ENCODE assay signal across 1 cellular context in genomic region chr12:3453947-3454675, GRCh38.
TF ChIP-seq lines count a peak whose summit lies in the region.

No MANE protein-coding gene starts in this region.

TF ChIP-seq in HepG2, 621 proteins besides CTCF, POLR2A, EP300 and RAD21 (continued from another document):
- TF ChIP-seq NPAS2 (CRISPR knock-in tag; IDR thresholded peaks at IDR 0.05; ENCODE audit: borderline replicate concordance), result no peak
- TF ChIP-seq FOXP1 (IDR thresholded peaks at IDR 0.05), result no peak
- no peak for TF ChIP-seq FOXP1 (CRISPR knock-in tag; IDR thresholded peaks at IDR 0.05)
- no peak for TF ChIP-seq ZFAT (CRISPR knock-in tag; conservative IDR thresholded peaks at IDR 0.05)
- no peak for TF ChIP-seq ZSCAN12 (CRISPR knock-in tag; IDR thresholded peaks at IDR 0.05)
- no peak for TF ChIP-seq TBP (CRISPR knock-in tag; IDR thresholded peaks at IDR 0.05)
- TF ChIP-seq PHF20 (CRISPR knock-in tag; IDR thresholded peaks at IDR 0.05), result no peak
- TF ChIP-seq THAP9 (CRISPR knock-in tag; IDR thresholded peaks at IDR 0.05; ENCODE audit: borderline replicate concordance), result no peak
- TF ChIP-seq MED8 (CRISPR knock-in tag; IDR thresholded peaks at IDR 0.05; ENCODE audit: insufficient replicate concordance), result no peak
- TF ChIP-seq ZFP90 (CRISPR knock-in tag; IDR thresholded peaks at IDR 0.05; ENCODE audit: borderline replicate concordance), result no peak
- TF ChIP-seq ZNF687 (CRISPR knock-in tag; IDR thresholded peaks at IDR 0.05), result no peak
- TF ChIP-seq ZNF253 (CRISPR knock-in tag; IDR thresholded peaks at IDR 0.05; ENCODE audit: borderline replicate concordance), result no peak
- TF ChIP-seq ZHX1 (CRISPR knock-in tag; IDR thresholded peaks at IDR 0.05; ENCODE audit: low read depth), result no peak
- no peak for TF ChIP-seq ZNF558 (CRISPR knock-in tag; IDR thresholded peaks at IDR 0.05; ENCODE audit: borderline replicate concordance)
